Comparison of ENCODE assay signal across 26 cellular contexts in genomic region chr11:64672875-64673274, GRCh38. TPM values are rescaled to one million over a fixed set of nuclear protein-coding genes. Genes with fewer than 3 reads are reported as not detected.
"Had no signal": no experiment of that assay in that cellular context is flagged by ENCODE, and none has a peak within 500 bp of the region (broad histone marks: within the 10 kb centered on the region; RNA-seq: fewer than 3 reads in every experiment).

No MANE protein-coding gene starts in this region.

- H3K27me3 ChIP-seq: right lobe of liver, upper lobe of left lung had no signal

- ATAC-seq: effector memory CD8-positive, alpha-beta T cell; left colon; left ventricle myocardium superior; lower lobe of right lung; mucosa of descending colon; natural killer cell treated with Interleukin-12 subunit alpha and Interleukin-12 subunit beta and Interleukin-15 and Interleukin-18, amount 100 ng/mL, for 72 hours; right lobe of liver; stimulated activated naive B cell treated with anti-CD40 and anti-IgM and Interleukin-4, amounts not matched to agents 10 μg/mL and 1 μg/mL and 100 μg/mL, for 72 hours had no signal

- H3K4me3 Mint-ChIP-seq: effector memory CD8-positive, alpha-beta T cell; immature natural killer cell; mesothelial cell of epicardium; naive B cell; natural killer cell treated with Interleukin-12 subunit alpha and Interleukin-12 subunit beta and Interleukin-15 and Interleukin-18, amount 100 ng/mL, for 72 hours; neural crest cell; stimulated activated naive B cell treated with anti-CD40 and anti-IgM and Interleukin-4, amounts not matched to agents 10 μg/mL and 1 μg/mL and 100 μg/mL, for 72 hours; stimulated activated naive CD8-positive, alpha-beta T cell treated with anti-CD3 and anti-CD28 coated beads, Interleukin-15, Interleukin-2, amounts not matched to agents 100 ng/mL and 50 ng/mL, for 24 hours had no signal

- H3K4me1 Mint-ChIP-seq: mesothelial cell of epicardium had no signal

- H3K79me2 ChIP-seq: parathyroid adenoma had no signal

- H3K9me3 Mint-ChIP-seq: effector memory CD8-positive, alpha-beta T cell; immature natural killer cell; mesothelial cell of epicardium; naive B cell; natural killer cell treated with Interleukin-12 subunit alpha and Interleukin-12 subunit beta and Interleukin-15 and Interleukin-18, amount 100 ng/mL, for 72 hours; neural crest cell; stimulated activated naive B cell treated with anti-CD40 and anti-IgM and Interleukin-4, amounts not matched to agents 10 μg/mL and 1 μg/mL and 100 μg/mL, for 72 hours; stimulated activated naive CD8-positive, alpha-beta T cell treated with anti-CD3 and anti-CD28 coated beads, Interleukin-15, Interleukin-2, amounts not matched to agents 100 ng/mL and 50 ng/mL, for 24 hours had no signal

- H3K36me3 Mint-ChIP-seq: immature natural killer cell; mesothelial cell of epicardium; naive B cell; natural killer cell treated with Interleukin-12 subunit alpha and Interleukin-12 subunit beta and Interleukin-15 and Interleukin-18, amount 100 ng/mL, for 72 hours; stimulated activated naive B cell treated with anti-CD40 and anti-IgM and Interleukin-4, amounts not matched to agents 10 μg/mL and 1 μg/mL and 100 μg/mL, for 72 hours had no signal

- H3K36me3 ChIP-seq: lower lobe of right lung, right lobe of liver, thoracic aorta, tibial nerve, upper lobe of left lung had no signal

- H3K4me1 ChIP-seq: parathyroid adenoma had no signal

- H3K27ac ChIP-seq: lower lobe of right lung, parathyroid adenoma, right lobe of liver, thoracic aorta, tibial nerve, upper lobe of left lung had no signal

- H2AFZ ChIP-seq: parathyroid adenoma had no signal

- DNase-seq: cortex of kidney; effector memory CD8-positive, alpha-beta T cell; hypothalamus; immature natural killer cell; islet precursor cell; kidney glomerular epithelial cell; left colon; left ventricle myocardium superior; lower lobe of right lung; mucosa of descending colon; naive B cell; right lobe of liver; small intestine; stimulated activated CD4-positive, alpha-beta T cell treated with anti-CD3 and anti-CD28 coated beads, Interleukin-15, amount 100 ng/mL, for 24 hours; stimulated activated CD4-positive, alpha-beta T cell treated with anti-CD3 and anti-CD28 coated beads, Interleukin-2, amount 100 ng/mL, for 48 hours; stimulated activated naive B cell treated with anti-CD40 and anti-IgM and Interleukin-4, amounts not matched to agents 10 μg/mL and 1 μg/mL and 100 μg/mL, for 72 hours; upper lobe of left lung had no signal

- H3K4me3 ChIP-seq: lower lobe of right lung, mucosa of descending colon, right lobe of liver, thoracic aorta, tibial nerve, upper lobe of left lung had no signal

- H3K9ac ChIP-seq: parathyroid adenoma had no signal

- H3K27ac Mint-ChIP-seq: immature natural killer cell; mesothelial cell of epicardium; natural killer cell treated with Interleukin-12 subunit alpha and Interleukin-12 subunit beta and Interleukin-15 and Interleukin-18, amount 100 ng/mL, for 72 hours; progenitor cell of endocrine pancreas; stimulated activated naive B cell treated with anti-CD40 and anti-IgM and Interleukin-4, amounts not matched to agents 10 μg/mL and 1 μg/mL and 100 μg/mL, for 72 hours; stimulated activated naive CD8-positive, alpha-beta T cell treated with anti-CD3 and anti-CD28 coated beads, Interleukin-15, Interleukin-2, amounts not matched to agents 100 ng/mL and 50 ng/mL, for 24 hours had no signal

- H3K9me3 ChIP-seq: lower lobe of right lung, mucosa of descending colon, right lobe of liver, thoracic aorta, tibial nerve, upper lobe of left lung had no signal

RNA-seq across cellular contexts. Expression of gene NRXN2, which starts 50.1 kb away (rescaled TPM):
- total RNA-seq: dermis microvascular lymphatic vessel endothelial cell had no signal
